In the genomic region with DNA sequence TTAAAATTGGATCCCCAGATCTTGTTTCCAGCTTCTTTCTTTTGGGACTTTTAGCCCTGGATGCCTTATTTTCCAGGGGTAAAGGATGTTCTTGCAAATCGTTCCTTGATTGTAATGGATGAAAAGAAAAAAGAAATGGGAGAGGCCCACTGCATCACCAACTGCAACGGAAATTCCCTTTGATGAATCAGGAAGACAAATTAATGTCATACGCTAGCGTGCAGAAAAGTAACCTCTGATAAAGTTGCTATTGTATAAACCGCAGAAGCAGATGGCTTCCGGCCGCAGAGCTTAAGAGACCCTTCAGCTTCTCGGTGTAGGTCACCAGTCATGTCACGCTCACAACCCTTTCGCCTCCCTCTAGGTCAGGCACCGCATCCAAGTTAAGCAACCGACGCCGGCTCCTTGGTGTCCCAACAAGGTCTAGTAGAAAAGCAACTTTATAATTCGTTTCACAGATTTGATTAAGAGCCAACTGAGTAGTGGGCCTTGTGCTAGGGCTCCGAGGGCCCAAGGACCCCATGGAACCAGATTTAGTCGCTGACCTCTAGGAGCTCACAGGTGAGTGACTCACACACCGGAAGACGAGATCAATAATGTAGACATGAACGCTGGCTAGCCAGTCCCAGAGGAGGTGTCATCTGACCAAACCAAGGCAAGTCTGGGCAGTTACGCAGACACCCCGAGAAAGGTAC, we compare ENCODE assay signal across 8 cellular contexts. TPM values are rescaled to one million over a fixed set of nuclear protein-coding genes. Genes with fewer than 3 reads are reported as not detected.
DNase-seq lines count a peak whose midpoint lies in the region; ATAC-seq and TF ChIP-seq lines count a peak whose summit lies in the region.

No MANE protein-coding gene starts in this region.

- peak overlapping the region; percentile 58 for H3K4me3 ChIP-seq in urinary bladder (ENCODE audit: low read depth, low read length)

- no peaks in the 10 kb centered on the region for H3K9me3 Mint-ChIP-seq in progenitor cell of endocrine pancreas (ENCODE audit: low read depth)

- H3K36me3 Mint-ChIP-seq in progenitor cell of endocrine pancreas (ENCODE audit: insufficient read depth): no peaks in the 10 kb centered on the region

- H3K4me1 ChIP-seq in urinary bladder (ENCODE audit: insufficient read depth): no peaks in the 10 kb centered on the region

- no peak for TF ChIP-seq CTCF in AG09319 (IDR thresholded peaks at IDR 0.05; ENCODE audit: low read depth, low read length)
- no peak for TF ChIP-seq CTCF in progenitor cell of endocrine pancreas (IDR thresholded peaks at IDR 0.05; ENCODE audit: unreplicated experiment)

- H3K36me3 ChIP-seq in urinary bladder (ENCODE audit: insufficient read depth): no peaks in the 10 kb centered on the region

- peak overlapping the region; percentile 99 for H3K4me3 Mint-ChIP-seq in progenitor cell of endocrine pancreas (ENCODE audit: low read depth)

- WGBS in urinary bladder: under 1% methylated on average over 22 of the region's 22 CpGs

- H3K4me1 Mint-ChIP-seq in progenitor cell of endocrine pancreas (ENCODE audit: low read depth): peaks cover 30% of the 10 kb centered on the region

- DNase-seq in AG09319 (ENCODE audit: extremely low read depth, low read depth): peak; percentile 73
- DNase-seq in RPMI7951 (ENCODE audit: low read depth): peak; percentile 98
- DNase-seq in activated T-helper 9 cell treated with anti-CD3 and anti-CD28 coated beads, Interleukin-2, amount 50 U/mL, for 16 hours (ENCODE audit: low read depth): peak; percentile 72
- DNase-seq in germinal center (ENCODE audit: low spot score): peak; percentile 24
- DNase-seq in progenitor cell of endocrine pancreas (ENCODE audit: low spot score, unreplicated experiment): no peak

- ATAC-seq in GM18909 (IDR thresholded peaks at IDR 0.05; ENCODE audit: poor library complexity, unreplicated experiment) (peak; percentile 57), HG03175 (IDR thresholded peaks at IDR 0.05; ENCODE audit: unreplicated experiment) (peak; percentile 53)

- no peaks in the 10 kb centered on the region for H3K27me3 Mint-ChIP-seq in progenitor cell of endocrine pancreas

- H3K27ac Mint-ChIP-seq in progenitor cell of endocrine pancreas: peak overlapping the region; percentile 100

- peak overlapping the region; percentile 98 for H3K27ac ChIP-seq in urinary bladder (ENCODE audit: low read depth)

RNA-seq across cellular contexts. Expression of a gene that starts 1.3 kb away (rescaled TPM):
- 64.2 and 77.3 TPM in 2 replicates for total RNA-seq in RPMI7951 (2014; rRNA removed; shearing (Covaris generic))
- total RNA-seq in progenitor cell of endocrine pancreas: 48.3 and 51.2 TPM in 2 replicates
- total RNA-seq in urinary bladder: 54.0 TPM
- 37.9 TPM for polyA plus RNA-seq in urinary bladder

RNA-seq across cellular contexts. Expression of a gene that starts 1.9 kb away (rescaled TPM):
- 147 and 149 TPM in 2 replicates for total RNA-seq in RPMI7951 (2014; rRNA removed; shearing (Covaris generic))
- total RNA-seq in progenitor cell of endocrine pancreas (6.5 and 6.6 TPM in 2 replicates), urinary bladder (5.3 TPM)
- 7.9 TPM for polyA plus RNA-seq in urinary bladder

RNA-seq across cellular contexts. Expression of a gene that starts 44.9 kb away (rescaled TPM):
- 1.8 and 3.0 TPM in 2 replicates for total RNA-seq in RPMI7951 (2014; rRNA removed; shearing (Covaris generic))
- 3.9 and 4.3 TPM in 2 replicates for total RNA-seq in progenitor cell of endocrine pancreas
- 1.3 TPM for total RNA-seq in urinary bladder
- 0.41 TPM for polyA plus RNA-seq in urinary bladder

Comparison
In these comparisons a context has a peak if more than half of its experiments do, and no peak if none do; other contexts are left out.
1. RNA of a gene that starts 1.9 kb away (total RNA-seq): 147 to 149 TPM in RPMI7951; 6.5 to 6.6 TPM in progenitor cell of endocrine pancreas and 5.3 TPM in urinary bladder (single experiment); every median in the first group is over 10 times any median in the second.